Comparison of ENCODE assay signal across 9 cellular contexts in the genomic region with DNA sequence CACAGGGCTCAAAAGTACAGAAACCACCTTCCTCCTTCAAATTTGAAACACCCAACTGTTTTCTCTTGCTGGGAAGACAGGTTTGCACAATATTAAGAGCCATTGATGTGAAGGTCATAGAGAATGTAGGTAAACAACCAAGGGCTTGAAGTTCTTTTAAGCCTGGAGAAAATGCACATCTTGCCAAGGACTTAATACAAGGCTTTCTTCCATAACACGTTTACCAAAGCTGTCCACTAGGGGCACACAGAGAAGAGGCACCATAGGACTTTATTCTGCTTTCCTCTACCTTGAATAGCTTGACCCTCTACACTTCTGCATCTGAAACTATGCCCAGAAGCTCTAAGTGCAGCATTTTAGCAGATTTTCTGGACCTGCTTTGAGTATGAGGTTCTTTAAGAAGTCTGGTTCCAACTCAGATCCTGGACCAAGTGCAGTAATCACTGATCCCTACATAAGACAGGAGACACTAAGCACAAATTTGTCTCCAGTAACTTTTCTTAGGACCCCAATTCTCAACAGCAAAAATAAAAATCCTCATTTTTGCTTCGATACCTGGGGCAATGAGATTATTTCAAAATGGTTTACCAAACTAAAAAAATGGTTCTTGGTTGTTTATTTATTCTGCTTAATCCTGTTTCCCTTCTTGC.
A peak's percentile ranks its signal among the peaks of the same experiment; 100 is the strongest.
DNase-seq lines count a peak whose midpoint lies in the region; ATAC-seq and TF ChIP-seq lines count a peak whose summit lies in the region.
"Had no signal": no experiment of that assay in that cellular context is flagged by ENCODE, and none has a peak within 500 bp of the region (broad histone marks: within the 10 kb centered on the region; RNA-seq: fewer than 3 reads in every experiment).

No MANE protein-coding gene starts in this region.

- TF ChIP-seq CTCF in GM12873 (IDR thresholded peaks at IDR 0.05; ENCODE audit: insufficient read depth, low read depth, low read length, missing control alignments), result peak; percentile 90
- peak; percentile 84 for TF ChIP-seq CTCF in brain microvascular endothelial cell (IDR thresholded peaks at IDR 0.05; ENCODE audit: low read depth, low read length, missing control alignments)
- peak; percentile 76 for TF ChIP-seq CTCF in type B pancreatic cell (conservative IDR thresholded peaks at IDR 0.05)

- ATAC-seq in HG02623 (IDR thresholded peaks at IDR 0.05; ENCODE audit: unreplicated experiment), result peak; percentile 77

- H3K4me3 ChIP-seq in brain microvascular endothelial cell (ENCODE audit: low read depth, low read length), result no peak overlapping the region

- no peaks in the 10 kb centered on the region for H3K9me3 Mint-ChIP-seq in type B pancreatic cell

- H3K27me3 Mint-ChIP-seq in type B pancreatic cell, result no peaks in the 10 kb centered on the region
- H3K27me3 Mint-ChIP-seq: naive B cell had no signal

- H3K27me3 ChIP-seq in brain microvascular endothelial cell (replicated peaks), result no peaks in the 10 kb centered on the region

- DNase-seq in AG20443 (ENCODE audit: low spot score), result peak; percentile 58
- peak; percentile 46 for DNase-seq in NCI-H2171 treated with DMSO at 0.1 percent for 48 hours (lab: John Stamatoyannopoulos, UW)
- peak; percentile 57 for DNase-seq in brain microvascular endothelial cell
- peak; percentile 39 for DNase-seq in kidney glomerular epithelial cell (lab: John Stamatoyannopoulos, UW)
- no peak for DNase-seq in type B pancreatic cell (ENCODE audit: extremely low spot score, unreplicated experiment)
- DNase-seq in cortex of kidney (lab: John Stamatoyannopoulos, UW), result no peak
- DNase-seq: naive B cell had no signal

- H3K36me3 ChIP-seq in brain microvascular endothelial cell (replicated peaks), result peaks cover 90% of the 10 kb centered on the region

- H3K27ac Mint-ChIP-seq in type B pancreatic cell, result no peak overlapping the region
- H3K27ac Mint-ChIP-seq: naive B cell had no signal

- H3K4me1 Mint-ChIP-seq in type B pancreatic cell (ENCODE audit: unreplicated experiment), result no peaks in the 10 kb centered on the region
- H3K4me1 Mint-ChIP-seq: naive B cell had no signal

- H3K36me3 Mint-ChIP-seq in type B pancreatic cell, result no peaks in the 10 kb centered on the region
- H3K36me3 Mint-ChIP-seq: naive B cell had no signal

- H3K4me3 Mint-ChIP-seq in type B pancreatic cell, result no peak overlapping the region
- H3K4me3 Mint-ChIP-seq: naive B cell had no signal

- in situ Hi-C loops in brain microvascular endothelial cell (cut with HindIII; ENCODE audit: low pct_ligation_motif_present, low sequenced_read_pairs), result no loop called here

- no peak overlapping the region for H3K27ac ChIP-seq in brain microvascular endothelial cell

Comparison
In these comparisons a context has a peak if more than half of its experiments do, and no peak if none do; other contexts are left out.
1. DNase-seq: peak in AG20443 (single experiment), NCI-H2171 treated with DMSO at 0.1 percent for 48 hours (single experiment), brain microvascular endothelial cell (single experiment) and kidney glomerular epithelial cell (single experiment); none in type B pancreatic cell (single experiment) and cortex of kidney (single experiment).
2. Peak in every context shown above with its lines, with median percentiles within 50 percentile points of each other: CTCF ChIP-seq.